ENCODE assay signal across 34 cellular contexts in genomic region chr20:52892023-52892422, GRCh38.
"Had no signal": no experiment of that assay in that cellular context is flagged by ENCODE, and none has a peak within 500 bp of the region (broad histone marks: within the 10 kb centered on the region; RNA-seq: fewer than 3 reads in every experiment).

No MANE protein-coding gene starts in this region.

- DNase-seq: Karpas-422, Kasumi-1, MG63, MM.1S, MV-4-11, NCI-H1048, NCI-H1092, NCI-H1092 treated with DMSO at 0.1 percent for 48 hours, NCI-H1105, NCI-H1105 treated with DMSO at 0.1 percent for 48 hours, NCI-H1417, NCI-H1417 treated with DMSO at 0.1 percent for 48 hours, NCI-H1436, NCI-H1436 treated with DMSO at 0.1 percent for 48 hours, NCI-H146, NCI-H1694, NCI-H1694 treated with DMSO at 0.1 percent for 48 hours, NCI-H187, NCI-H187 treated with DMSO at 0.1 percent for 48 hours, NCI-H1930, NCI-H2029, NCI-H2029 treated with DMSO at 0.1 percent for 48 hours, NCI-H2081, NCI-H2081 treated with DMSO at 0.1 percent for 48 hours, NCI-H2107, NCI-H2171, NCI-H2171 treated with DMSO at 0.1 percent for 48 hours, NCI-H2227 treated with DMSO at 0.1 percent for 48 hours, NCI-H226, NCI-H345, NCI-H446, NCI-H446 treated with DMSO at 0.1 percent for 48 hours, NCI-H510A, NCI-H510A treated with DMSO at 0.1 percent for 48 hours had no signal
